Comparison of ENCODE assay signal across 8 cellular contexts in genomic region chr2:74179063-74179865, GRCh38. TPM values are rescaled to one million over a fixed set of nuclear protein-coding genes. Genes with fewer than 3 reads are reported as not detected.
DNase-seq lines count a peak whose midpoint lies in the region; ATAC-seq and TF ChIP-seq lines count a peak whose summit lies in the region.

No MANE protein-coding gene starts in this region.

- intact Hi-C loops in left lung (cut with DNase I) (no loop called here), upper lobe of right lung (cut with DNase I) (no loop called here)

- H3K4me3 ChIP-seq in astrocyte of the cerebellum (ENCODE audit: low read depth, low read length): peak overlapping the region; percentile 85
- H3K4me3 ChIP-seq in left lung: peak overlapping the region; percentile 83 to 84
- peak overlapping the region; percentile 79 for H3K4me3 ChIP-seq in upper lobe of right lung

- H3K36me3 ChIP-seq in left lung (no peaks in the 10 kb centered on the region), upper lobe of right lung (no peaks in the 10 kb centered on the region)

- TF ChIP-seq CTCF in astrocyte of the cerebellum (IDR thresholded peaks at IDR 0.05; ENCODE audit: low read depth, low read length, missing control alignments) (peak; percentile 39), left lung (IDR thresholded peaks at IDR 0.05) (peak in 1 of 2 donors; percentile 23), upper lobe of right lung (IDR thresholded peaks at IDR 0.05) (peak; percentile 44)

- H3K27ac ChIP-seq in left lung (peak overlapping the region; percentile 96), upper lobe of right lung (peak overlapping the region; percentile 92)

- no peaks in the 10 kb centered on the region for H3K27me3 ChIP-seq in left lung
- H3K27me3 ChIP-seq in upper lobe of right lung: no peaks in the 10 kb centered on the region

- peak; percentile 24 for DNase-seq in activated CD4-positive, alpha-beta T cell treated with anti-CD3 and anti-CD28 coated beads for 48 hours
- DNase-seq in activated CD4-positive, alpha-beta T cell treated with anti-CD3 and anti-CD28 coated beads, Interleukin-2, amount 50 U/mL, for 48 hours: no peak
- DNase-seq in astrocyte of the cerebellum (ENCODE audit: low read depth): no peak
- DNase-seq in left lung: no peak
- DNase-seq in upper lobe of right lung: no peak
- DNase-seq in mesenteric fat pad (ENCODE audit: low spot score): no peak
- no peak for DNase-seq in NCI-H446 (lab: John Stamatoyannopoulos, UW)

- in situ Hi-C loops in astrocyte of the cerebellum (cut with HindIII; ENCODE audit: low sequenced_read_pairs): no loop called here

- ATAC-seq in HG03354 (IDR thresholded peaks at IDR 0.05; ENCODE audit: poor library complexity, severe bottlenecking, unreplicated experiment) (peak; percentile 38), left lung (peak; percentile 5), upper lobe of right lung (no peak)

- H3K9me3 ChIP-seq in left lung (no peaks in the 10 kb centered on the region), upper lobe of right lung (no peaks in the 10 kb centered on the region)

- H3K4me1 ChIP-seq in left lung (peaks cover 6 to 61% of the 10 kb centered on the region in 2 donors), upper lobe of right lung (peaks cover 30% of the 10 kb centered on the region)

RNA-seq across cellular contexts. Expression of gene MOB1A, which starts 0.6 kb away (rescaled TPM):
- 100 to 1,000 TPM; 120 to 154 TPM for total RNA-seq in left lung
- 120 TPM for total RNA-seq in upper lobe of right lung
- 109 TPM for total RNA-seq in mesenteric fat pad

RNA-seq across cellular contexts. Expression of gene MTHFD2, which starts 19.2 kb away (rescaled TPM):
- total RNA-seq in left lung (10 to 100 TPM; 44.6 to 81.2 TPM), upper lobe of right lung (62.2 TPM), mesenteric fat pad (47.4 TPM)

RNA-seq across cellular contexts. Expression of gene BOLA3, which starts 31.6 kb away (rescaled TPM):
- total RNA-seq in left lung (10 to 100 TPM; 34.7 to 39.6 TPM), upper lobe of right lung (19.5 TPM), mesenteric fat pad (42.2 TPM)
